ENCODE assay signal across 2 cellular contexts in the genomic region with DNA sequence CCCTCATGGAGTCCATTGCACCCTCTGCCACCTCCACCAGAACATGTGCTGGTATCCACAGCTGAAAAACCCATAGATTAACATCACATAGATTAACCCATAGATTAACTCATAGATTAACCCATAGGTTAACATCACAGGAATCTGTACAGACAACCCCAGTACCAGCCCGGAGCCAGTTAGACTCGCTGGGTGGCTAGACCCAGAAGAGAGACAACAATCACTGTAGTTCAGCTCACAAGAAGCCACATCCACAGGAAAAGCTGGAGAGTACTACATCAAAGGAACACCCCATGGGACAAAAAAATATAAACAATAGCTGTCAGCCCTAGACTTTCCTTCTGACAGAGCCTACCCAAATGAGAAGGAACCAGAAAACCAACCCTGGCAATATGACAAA.
TF ChIP-seq lines count a peak whose summit lies in the region.

No MANE protein-coding gene starts in this region.

TF ChIP-seq in GM23338, 12 proteins besides CTCF, POLR2A, EP300 and RAD21:
- no peak for TF ChIP-seq EZH2phosphoT487 (IDR thresholded peaks at IDR 0.05; ENCODE audit: unreplicated experiment)
- TF ChIP-seq, protein P1, sequence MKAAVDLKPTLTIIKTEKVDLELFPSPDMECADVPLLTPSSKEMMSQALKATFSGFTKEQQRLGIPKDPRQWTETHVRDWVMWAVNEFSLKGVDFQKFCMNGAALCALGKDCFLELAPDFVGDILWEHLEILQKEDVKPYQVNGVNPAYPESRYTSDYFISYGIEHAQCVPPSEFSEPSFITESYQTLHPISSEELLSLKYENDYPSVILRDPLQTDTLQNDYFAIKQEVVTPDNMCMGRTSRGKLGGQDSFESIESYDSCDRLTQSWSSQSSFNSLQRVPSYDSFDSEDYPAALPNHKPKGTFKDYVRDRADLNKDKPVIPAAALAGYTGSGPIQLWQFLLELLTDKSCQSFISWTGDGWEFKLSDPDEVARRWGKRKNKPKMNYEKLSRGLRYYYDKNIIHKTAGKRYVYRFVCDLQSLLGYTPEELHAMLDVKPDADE (IDR thresholded peaks at IDR 0.05): no peak
- no peak for TF ChIP-seq NANOG (IDR thresholded peaks at IDR 0.05; ENCODE audit: borderline replicate concordance)
- TF ChIP-seq STAT1 (IDR thresholded peaks at IDR 0.05; ENCODE audit: unreplicated experiment): no peak
- TF ChIP-seq CREB1 (CRISPR knock-in tag; IDR thresholded peaks at IDR 0.05; ENCODE audit: low read depth): no peak
- TF ChIP-seq, protein P2, sequence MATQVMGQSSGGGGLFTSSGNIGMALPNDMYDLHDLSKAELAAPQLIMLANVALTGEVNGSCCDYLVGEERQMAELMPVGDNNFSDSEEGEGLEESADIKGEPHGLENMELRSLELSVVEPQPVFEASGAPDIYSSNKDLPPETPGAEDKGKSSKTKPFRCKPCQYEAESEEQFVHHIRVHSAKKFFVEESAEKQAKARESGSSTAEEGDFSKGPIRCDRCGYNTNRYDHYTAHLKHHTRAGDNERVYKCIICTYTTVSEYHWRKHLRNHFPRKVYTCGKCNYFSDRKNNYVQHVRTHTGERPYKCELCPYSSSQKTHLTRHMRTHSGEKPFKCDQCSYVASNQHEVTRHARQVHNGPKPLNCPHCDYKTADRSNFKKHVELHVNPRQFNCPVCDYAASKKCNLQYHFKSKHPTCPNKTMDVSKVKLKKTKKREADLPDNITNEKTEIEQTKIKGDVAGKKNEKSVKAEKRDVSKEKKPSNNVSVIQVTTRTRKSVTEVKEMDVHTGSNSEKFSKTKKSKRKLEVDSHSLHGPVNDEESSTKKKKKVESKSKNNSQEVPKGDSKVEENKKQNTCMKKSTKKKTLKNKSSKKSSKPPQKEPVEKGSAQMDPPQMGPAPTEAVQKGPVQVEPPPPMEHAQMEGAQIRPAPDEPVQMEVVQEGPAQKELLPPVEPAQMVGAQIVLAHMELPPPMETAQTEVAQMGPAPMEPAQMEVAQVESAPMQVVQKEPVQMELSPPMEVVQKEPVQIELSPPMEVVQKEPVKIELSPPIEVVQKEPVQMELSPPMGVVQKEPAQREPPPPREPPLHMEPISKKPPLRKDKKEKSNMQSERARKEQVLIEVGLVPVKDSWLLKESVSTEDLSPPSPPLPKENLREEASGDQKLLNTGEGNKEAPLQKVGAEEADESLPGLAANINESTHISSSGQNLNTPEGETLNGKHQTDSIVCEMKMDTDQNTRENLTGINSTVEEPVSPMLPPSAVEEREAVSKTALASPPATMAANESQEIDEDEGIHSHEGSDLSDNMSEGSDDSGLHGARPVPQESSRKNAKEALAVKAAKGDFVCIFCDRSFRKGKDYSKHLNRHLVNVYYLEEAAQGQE (IDR thresholded peaks at IDR 0.05; ENCODE audit: unreplicated experiment): no peak
- no peak for TF ChIP-seq JUNB (IDR thresholded peaks at IDR 0.05; ENCODE audit: unreplicated experiment)
- no peak for TF ChIP-seq ZNF114 (CRISPR knock-in tag; IDR thresholded peaks at IDR 0.05)
- TF ChIP-seq ZNF331 (CRISPR knock-in tag; IDR thresholded peaks at IDR 0.05; ENCODE audit: low read depth): no peak
- TF ChIP-seq POLR2AphosphoS5 (IDR thresholded peaks at IDR 0.05; ENCODE audit: low read depth): no peak

TF ChIP-seq in endothelial cell of umbilical vein, 7 proteins besides CTCF, POLR2A, EP300 and RAD21:
- TF ChIP-seq, protein P3, sequence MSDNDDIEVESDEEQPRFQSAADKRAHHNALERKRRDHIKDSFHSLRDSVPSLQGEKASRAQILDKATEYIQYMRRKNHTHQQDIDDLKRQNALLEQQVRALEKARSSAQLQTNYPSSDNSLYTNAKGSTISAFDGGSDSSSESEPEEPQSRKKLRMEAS (IDR thresholded peaks at IDR 0.05; ENCODE audit: insufficient read depth, insufficient read length): no peak
